Comparison of ENCODE assay signal across 1 cellular context in the genomic region with DNA sequence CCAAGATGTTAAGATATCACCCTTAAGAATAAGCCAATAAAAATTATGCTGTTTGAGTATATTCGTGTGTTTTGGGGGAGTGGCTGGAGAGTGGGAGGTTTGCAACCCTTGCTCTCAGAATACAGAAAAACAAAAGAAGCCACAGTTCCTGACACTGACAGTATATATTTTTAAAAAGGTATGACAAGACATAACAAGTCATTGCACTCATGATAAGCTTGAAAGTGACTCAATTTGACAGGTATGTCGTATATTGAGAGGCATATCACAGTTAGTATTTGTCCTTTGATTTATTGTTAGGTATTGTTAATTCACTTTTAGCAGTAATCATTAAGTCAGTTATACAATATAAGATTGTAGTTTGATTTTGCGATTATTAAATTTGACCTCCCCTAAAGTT.
TF ChIP-seq lines count a peak whose summit lies in the region.

No MANE protein-coding gene starts in this region.

TF ChIP-seq in HCT116, 20 proteins besides CTCF, POLR2A, EP300 and RAD21 (continued from another document):
- TF ChIP-seq, protein P1, sequence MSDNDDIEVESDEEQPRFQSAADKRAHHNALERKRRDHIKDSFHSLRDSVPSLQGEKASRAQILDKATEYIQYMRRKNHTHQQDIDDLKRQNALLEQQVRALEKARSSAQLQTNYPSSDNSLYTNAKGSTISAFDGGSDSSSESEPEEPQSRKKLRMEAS (IDR thresholded peaks at IDR 0.05): no peak
- no peak for TF ChIP-seq REST (IDR thresholded peaks at IDR 0.05; ENCODE audit: low read depth)
- no peak for TF ChIP-seq ZNF274 (IDR thresholded peaks at IDR 0.05; ENCODE audit: low read depth, low read length)
- TF ChIP-seq SP1 (IDR thresholded peaks at IDR 0.05; ENCODE audit: low read depth): no peak
- no peak for TF ChIP-seq POLR2AphosphoS5 (IDR thresholded peaks at IDR 0.05; ENCODE audit: low read depth, low read length)
- TF ChIP-seq, protein P2, sequence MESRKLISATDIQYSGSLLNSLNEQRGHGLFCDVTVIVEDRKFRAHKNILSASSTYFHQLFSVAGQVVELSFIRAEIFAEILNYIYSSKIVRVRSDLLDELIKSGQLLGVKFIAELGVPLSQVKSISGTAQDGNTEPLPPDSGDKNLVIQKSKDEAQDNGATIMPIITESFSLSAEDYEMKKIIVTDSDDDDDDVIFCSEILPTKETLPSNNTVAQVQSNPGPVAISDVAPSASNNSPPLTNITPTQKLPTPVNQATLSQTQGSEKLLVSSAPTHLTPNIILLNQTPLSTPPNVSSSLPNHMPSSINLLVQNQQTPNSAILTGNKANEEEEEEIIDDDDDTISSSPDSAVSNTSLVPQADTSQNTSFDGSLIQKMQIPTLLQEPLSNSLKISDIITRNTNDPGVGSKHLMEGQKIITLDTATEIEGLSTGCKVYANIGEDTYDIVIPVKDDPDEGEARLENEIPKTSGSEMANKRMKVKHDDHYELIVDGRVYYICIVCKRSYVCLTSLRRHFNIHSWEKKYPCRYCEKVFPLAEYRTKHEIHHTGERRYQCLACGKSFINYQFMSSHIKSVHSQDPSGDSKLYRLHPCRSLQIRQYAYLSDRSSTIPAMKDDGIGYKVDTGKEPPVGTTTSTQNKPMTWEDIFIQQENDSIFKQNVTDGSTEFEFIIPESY (IDR thresholded peaks at IDR 0.05; ENCODE audit: extremely low read depth, insufficient replicate concordance, low read length): no peak
- no peak for TF ChIP-seq CEBPB (IDR thresholded peaks at IDR 0.05; ENCODE audit: low read depth)
- TF ChIP-seq YY1 (IDR thresholded peaks at IDR 0.05; ENCODE audit: extremely low read depth, insufficient replicate concordance, low read depth, low read length): no peak
- TF ChIP-seq SRF (IDR thresholded peaks at IDR 0.05; ENCODE audit: low read depth): no peak
- TF ChIP-seq EGR1 (IDR thresholded peaks at IDR 0.05; ENCODE audit: low read depth): no peak
- TF ChIP-seq ELF1 (IDR thresholded peaks at IDR 0.05; ENCODE audit: borderline replicate concordance, low read depth): no peak
- no peak for TF ChIP-seq FOSL1 (IDR thresholded peaks at IDR 0.05; ENCODE audit: low read depth)
- TF ChIP-seq ZFX (IDR thresholded peaks at IDR 0.05): no peak
- TF ChIP-seq JUND (IDR thresholded peaks at IDR 0.05): no peak
- no peak for TF ChIP-seq CBX3 (IDR thresholded peaks at IDR 0.05; ENCODE audit: low read depth)
- no peak for TF ChIP-seq EZH2 (IDR thresholded peaks at IDR 0.05)
- no peak for TF ChIP-seq SIN3A (IDR thresholded peaks at IDR 0.05; ENCODE audit: low read depth)
